Comparison of ENCODE assay signal across 1 cellular context in genomic region chr20:16222859-16223411, GRCh38.
A peak's percentile ranks its signal among the peaks of the same experiment; 100 is the strongest.
TF ChIP-seq lines count a peak whose summit lies in the region.

No MANE protein-coding gene starts in this region.

TF ChIP-seq in HepG2, 621 proteins besides CTCF, POLR2A, EP300 and RAD21:
- TF ChIP-seq ARID3A (IDR thresholded peaks at IDR 0.05; ENCODE audit: low read depth, low read length) (no peak), FOSL2 (CRISPR knock-in tag; IDR thresholded peaks at IDR 0.05) (peak; percentile 67)
